3 cellular contexts compared by ENCODE assay signal in the genomic region with DNA sequence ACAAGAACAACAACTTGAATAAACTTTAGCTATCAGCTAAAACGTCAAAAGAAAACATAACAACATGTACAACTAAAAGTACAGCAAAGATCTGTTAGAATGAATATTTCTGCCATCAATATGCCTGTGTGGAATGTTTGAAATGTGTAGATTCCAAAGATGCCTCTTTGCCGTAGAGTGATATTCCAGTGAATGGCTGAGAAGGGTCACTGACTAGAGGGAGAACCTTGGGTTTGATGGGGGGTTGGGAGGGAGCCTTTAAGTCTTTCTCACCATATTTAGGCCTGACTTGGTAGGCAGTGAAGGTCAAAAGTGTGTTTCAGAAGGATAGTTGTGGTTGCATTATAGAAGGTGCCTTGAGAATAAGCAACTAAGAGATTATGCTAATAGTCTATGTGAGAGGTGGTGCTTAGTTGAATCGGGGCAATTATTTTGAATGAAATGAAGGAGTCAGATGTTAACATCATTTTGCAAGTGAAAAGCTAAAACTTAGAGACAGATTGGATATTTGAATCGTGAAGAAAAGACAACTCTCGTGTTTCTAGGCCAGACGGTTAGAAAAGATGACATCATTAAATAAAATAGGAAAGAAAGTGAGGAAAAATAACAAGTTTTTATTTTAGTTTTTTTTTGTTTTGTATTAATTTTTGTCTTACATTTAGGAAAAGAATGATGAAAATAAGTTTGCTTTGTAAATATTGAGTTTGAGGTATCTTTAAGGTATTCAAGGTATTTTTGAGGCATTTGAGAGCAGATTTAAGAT.
TF ChIP-seq lines count a peak whose summit lies in the region.

No MANE protein-coding gene starts in this region.

TF ChIP-seq in A549, 52 proteins besides CTCF, POLR2A, EP300 and RAD21:
- TF ChIP-seq KDM1A (IDR thresholded peaks at IDR 0.05; ENCODE audit: low read depth) (no peak), JUN (IDR thresholded peaks at IDR 0.05) (no peak)

TF ChIP-seq in IMR-90, 13 proteins besides CTCF, POLR2A, EP300 and RAD21:
- TF ChIP-seq CHD1 (IDR thresholded peaks at IDR 0.05; ENCODE audit: low read depth, low read length), result no peak
- TF ChIP-seq MAZ (IDR thresholded peaks at IDR 0.05; ENCODE audit: borderline replicate concordance, low read depth, low read length), result no peak
- TF ChIP-seq RCOR1 (IDR thresholded peaks at IDR 0.05; ENCODE audit: insufficient replicate concordance, low read length), result no peak
- TF ChIP-seq SMC3 (IDR thresholded peaks at IDR 0.05; ENCODE audit: low read depth, low read length), result no peak
- TF ChIP-seq, protein P1, sequence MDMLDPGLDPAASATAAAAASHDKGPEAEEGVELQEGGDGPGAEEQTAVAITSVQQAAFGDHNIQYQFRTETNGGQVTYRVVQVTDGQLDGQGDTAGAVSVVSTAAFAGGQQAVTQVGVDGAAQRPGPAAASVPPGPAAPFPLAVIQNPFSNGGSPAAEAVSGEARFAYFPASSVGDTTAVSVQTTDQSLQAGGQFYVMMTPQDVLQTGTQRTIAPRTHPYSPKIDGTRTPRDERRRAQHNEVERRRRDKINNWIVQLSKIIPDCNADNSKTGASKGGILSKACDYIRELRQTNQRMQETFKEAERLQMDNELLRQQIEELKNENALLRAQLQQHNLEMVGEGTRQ (IDR thresholded peaks at IDR 0.05; ENCODE audit: low read depth, low read length), result no peak
- no peak for TF ChIP-seq BHLHE40 (IDR thresholded peaks at IDR 0.05; ENCODE audit: low read depth, low read length)
- TF ChIP-seq, protein P2, sequence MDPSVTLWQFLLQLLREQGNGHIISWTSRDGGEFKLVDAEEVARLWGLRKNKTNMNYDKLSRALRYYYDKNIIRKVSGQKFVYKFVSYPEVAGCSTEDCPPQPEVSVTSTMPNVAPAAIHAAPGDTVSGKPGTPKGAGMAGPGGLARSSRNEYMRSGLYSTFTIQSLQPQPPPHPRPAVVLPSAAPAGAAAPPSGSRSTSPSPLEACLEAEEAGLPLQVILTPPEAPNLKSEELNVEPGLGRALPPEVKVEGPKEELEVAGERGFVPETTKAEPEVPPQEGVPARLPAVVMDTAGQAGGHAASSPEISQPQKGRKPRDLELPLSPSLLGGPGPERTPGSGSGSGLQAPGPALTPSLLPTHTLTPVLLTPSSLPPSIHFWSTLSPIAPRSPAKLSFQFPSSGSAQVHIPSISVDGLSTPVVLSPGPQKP (IDR thresholded peaks at IDR 0.05; ENCODE audit: borderline replicate concordance, low read depth, low read length), result no peak
- no peak for TF ChIP-seq MAFK (IDR thresholded peaks at IDR 0.05; ENCODE audit: low read depth, low read length)
- no peak for TF ChIP-seq RFX5 (IDR thresholded peaks at IDR 0.05; ENCODE audit: low read depth, low read length)
- no peak for TF ChIP-seq NFE2L2 (IDR thresholded peaks at IDR 0.05; ENCODE audit: low read depth, low read length)
- no peak for TF ChIP-seq FOS (IDR thresholded peaks at IDR 0.05; ENCODE audit: low read depth, low read length)
- no peak for TF ChIP-seq CEBPB (IDR thresholded peaks at IDR 0.05; ENCODE audit: low read depth, low read length)
- TF ChIP-seq MXI1 (IDR thresholded peaks at IDR 0.05; ENCODE audit: borderline replicate concordance, low read depth, low read length), result no peak
TF ChIP-seq in IMR-90: peak in this region for 0.

TF ChIP-seq in GM12878, 131 proteins besides CTCF, POLR2A, EP300 and RAD21:
- TF ChIP-seq ATF7 (IDR thresholded peaks at IDR 0.05; ENCODE audit: low read depth), result peak; percentile 44; the same call in 1 of the 2 replicates
- no peak for TF ChIP-seq ZSCAN29 (IDR thresholded peaks at IDR 0.05)
